In the genomic region with DNA sequence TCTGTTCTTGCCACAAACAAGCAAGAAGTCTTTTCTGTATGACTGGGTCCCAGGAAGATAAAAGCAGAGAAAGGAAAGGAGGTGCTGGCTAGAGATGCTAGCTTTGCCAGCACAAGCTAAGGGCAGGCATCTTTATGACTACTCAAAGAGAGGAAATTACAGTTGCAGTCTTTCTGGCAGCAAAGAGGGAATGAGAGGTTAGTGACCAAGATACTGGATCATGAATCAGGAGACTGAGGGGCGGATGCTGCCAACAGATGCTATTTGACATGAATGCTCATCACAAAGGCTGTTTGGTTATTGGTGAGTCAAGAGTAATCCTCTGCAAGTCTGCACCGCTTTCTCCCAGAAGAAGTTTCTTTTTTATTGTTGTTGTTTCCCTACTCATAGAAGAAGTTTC, we compare ENCODE assay signal across 1 cellular context.
TF ChIP-seq lines count a peak whose summit lies in the region.

No MANE protein-coding gene starts in this region.

TF ChIP-seq in IMR-90, 13 proteins besides CTCF, POLR2A, EP300 and RAD21 (continued from another document):
- TF ChIP-seq MAZ (IDR thresholded peaks at IDR 0.05; ENCODE audit: borderline replicate concordance, low read depth, low read length) (no peak), RFX5 (IDR thresholded peaks at IDR 0.05; ENCODE audit: low read depth, low read length) (no peak), NFE2L2 (IDR thresholded peaks at IDR 0.05; ENCODE audit: low read depth, low read length) (no peak), MXI1 (IDR thresholded peaks at IDR 0.05; ENCODE audit: borderline replicate concordance, low read depth, low read length) (no peak)
- TF ChIP-seq, protein P1, sequence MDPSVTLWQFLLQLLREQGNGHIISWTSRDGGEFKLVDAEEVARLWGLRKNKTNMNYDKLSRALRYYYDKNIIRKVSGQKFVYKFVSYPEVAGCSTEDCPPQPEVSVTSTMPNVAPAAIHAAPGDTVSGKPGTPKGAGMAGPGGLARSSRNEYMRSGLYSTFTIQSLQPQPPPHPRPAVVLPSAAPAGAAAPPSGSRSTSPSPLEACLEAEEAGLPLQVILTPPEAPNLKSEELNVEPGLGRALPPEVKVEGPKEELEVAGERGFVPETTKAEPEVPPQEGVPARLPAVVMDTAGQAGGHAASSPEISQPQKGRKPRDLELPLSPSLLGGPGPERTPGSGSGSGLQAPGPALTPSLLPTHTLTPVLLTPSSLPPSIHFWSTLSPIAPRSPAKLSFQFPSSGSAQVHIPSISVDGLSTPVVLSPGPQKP (IDR thresholded peaks at IDR 0.05; ENCODE audit: borderline replicate concordance, low read depth, low read length) = no peak
- TF ChIP-seq, protein P2, sequence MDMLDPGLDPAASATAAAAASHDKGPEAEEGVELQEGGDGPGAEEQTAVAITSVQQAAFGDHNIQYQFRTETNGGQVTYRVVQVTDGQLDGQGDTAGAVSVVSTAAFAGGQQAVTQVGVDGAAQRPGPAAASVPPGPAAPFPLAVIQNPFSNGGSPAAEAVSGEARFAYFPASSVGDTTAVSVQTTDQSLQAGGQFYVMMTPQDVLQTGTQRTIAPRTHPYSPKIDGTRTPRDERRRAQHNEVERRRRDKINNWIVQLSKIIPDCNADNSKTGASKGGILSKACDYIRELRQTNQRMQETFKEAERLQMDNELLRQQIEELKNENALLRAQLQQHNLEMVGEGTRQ (IDR thresholded peaks at IDR 0.05; ENCODE audit: low read depth, low read length) = no peak
